10 cellular contexts compared by ENCODE assay signal in genomic region chr2:14632133-14632936, GRCh38. TPM values are rescaled to one million over a fixed set of nuclear protein-coding genes. Genes with fewer than 3 reads are reported as not detected.
DNase-seq lines count a peak whose midpoint lies in the region; ATAC-seq and TF ChIP-seq lines count a peak whose summit lies in the region.
"Had no signal": no experiment of that assay in that cellular context is flagged by ENCODE, and none has a peak within 500 bp of the region (broad histone marks: within the 10 kb centered on the region; RNA-seq: fewer than 3 reads in every experiment).

TSS of gene LRATD1 (plus strand) at chr2:14632717. CDS start at chr2:14633980, 1,263 bp downstream.

- H3K4me3 Mint-ChIP-seq in activated CD8-positive, alpha-beta memory T cell treated with anti-CD3 and anti-CD28 coated beads, Interleukin-2, amount 10 ng/mL, durations not matched to agents 7 days and 5 days: no peak within 1 kb of the TSS
- H3K4me3 Mint-ChIP-seq: stimulated activated naive CD8-positive, alpha-beta T cell treated with anti-CD3 and anti-CD28 coated beads, Interleukin-15, Interleukin-2, amounts not matched to agents 100 ng/mL and 50 ng/mL, for 24 hours had no signal

- no peaks in the 10 kb centered on the region for H4K20me1 ChIP-seq in smooth muscle cell (ENCODE audit: low read depth)

- no peaks in the 10 kb centered on the region for H3K9me3 Mint-ChIP-seq in activated CD8-positive, alpha-beta memory T cell treated with anti-CD3 and anti-CD28 coated beads, Interleukin-2, amount 10 ng/mL, durations not matched to agents 7 days and 5 days (ENCODE audit: low read depth)
- H3K9me3 Mint-ChIP-seq: stimulated activated naive CD8-positive, alpha-beta T cell treated with anti-CD3 and anti-CD28 coated beads, Interleukin-15, Interleukin-2, amounts not matched to agents 100 ng/mL and 50 ng/mL, for 24 hours had no signal

- peak within 1 kb of the TSS; percentile 81 for H2AFZ ChIP-seq in smooth muscle cell (ENCODE audit: low read depth)

- H3K4me2 ChIP-seq in smooth muscle cell: peak within 1 kb of the TSS; percentile 89

- CTCF ChIA-PET in activated CD8-positive, alpha-beta memory T cell treated with anti-CD3 and anti-CD28 coated beads, Interleukin-2, amount 10 ng/mL, durations not matched to agents 7 days and 5 days (lab: Charles Lee): no interaction called here

- H3K79me2 ChIP-seq in smooth muscle cell (ENCODE audit: low read depth): no peaks in the 10 kb centered on the region

- intact Hi-C loops in colonic mucosa (cut with DNase I): loop anchor here (5.0 kb wide), 1 partner anchor 75 kb away; no protein-coding TSS in a partner anchor

- 2% methylated on average over 76 of the region's 81 CpGs for WGBS in smooth muscle cell (ENCODE audit: low lambda C conversion rate)

- no peak for ATAC-seq in activated CD8-positive, alpha-beta memory T cell treated with anti-CD3 and anti-CD28 coated beads, Interleukin-2, amount 10 ng/mL, durations not matched to agents 7 days and 5 days
- ATAC-seq in GM18517 (IDR thresholded peaks at IDR 0.05; ENCODE audit: unreplicated experiment): no peak

- H3K4me3 ChIP-seq in colonic mucosa (peak within 1 kb of the TSS; percentile 70), kidney epithelial cell (ENCODE audit: low read depth, low read length) (peak within 1 kb of the TSS; percentile 47), smooth muscle cell (peak within 1 kb of the TSS; percentile 63)

- H3K27ac ChIP-seq in colonic mucosa: peak within 1 kb of the TSS; percentile 78
- H3K27ac ChIP-seq in smooth muscle cell (ENCODE audit: low read depth): no peak within 1 kb of the TSS

- no peaks in the 10 kb centered on the region for H3K9me3 ChIP-seq in colonic mucosa
- H3K9me3 ChIP-seq in smooth muscle cell (replicated peaks; ENCODE audit: low read depth): no peaks in the 10 kb centered on the region

- H3K4me1 ChIP-seq in colonic mucosa: no peaks in the 10 kb centered on the region
- no peaks in the 10 kb centered on the region for H3K4me1 ChIP-seq in smooth muscle cell (ENCODE audit: low read depth)

- no peaks in the 10 kb centered on the region for H3K4me1 Mint-ChIP-seq in activated CD8-positive, alpha-beta memory T cell treated with anti-CD3 and anti-CD28 coated beads, Interleukin-2, amount 10 ng/mL, durations not matched to agents 7 days and 5 days
- H3K4me1 Mint-ChIP-seq: CD4-positive, CD25-positive, alpha-beta regulatory T cell had no signal

- H3F3A ChIP-seq in smooth muscle cell (ENCODE audit: low read depth): no peaks in the 10 kb centered on the region

- H3K27ac Mint-ChIP-seq in activated CD8-positive, alpha-beta memory T cell treated with anti-CD3 and anti-CD28 coated beads, Interleukin-2, amount 10 ng/mL, durations not matched to agents 7 days and 5 days: peak within 1 kb of the TSS; percentile 24
- H3K27ac Mint-ChIP-seq: stimulated activated naive CD8-positive, alpha-beta T cell treated with anti-CD3 and anti-CD28 coated beads, Interleukin-15, Interleukin-2, amounts not matched to agents 100 ng/mL and 50 ng/mL, for 24 hours had no signal

- H3K27me3 Mint-ChIP-seq in activated CD8-positive, alpha-beta memory T cell treated with anti-CD3 and anti-CD28 coated beads, Interleukin-2, amount 10 ng/mL, durations not matched to agents 7 days and 5 days: peaks cover 63% of the 10 kb centered on the region

- no peaks in the 10 kb centered on the region for H3K36me3 ChIP-seq in colonic mucosa
- no peaks in the 10 kb centered on the region for H3K36me3 ChIP-seq in kidney epithelial cell (ENCODE audit: control insufficient read depth, insufficient read depth, low read length)
- no peaks in the 10 kb centered on the region for H3K36me3 ChIP-seq in smooth muscle cell (ENCODE audit: low read depth)

- H3K9ac ChIP-seq in colonic mucosa (ENCODE audit: low read depth in 2 of 2, low read length in 2 of 2) (peak within 1 kb of the TSS; percentile 83 to 99), smooth muscle cell (ENCODE audit: low read depth) (no peak within 1 kb of the TSS)

- no peak for DNase-seq in activated CD8-positive, alpha-beta memory T cell treated with anti-CD3 and anti-CD28 coated beads, Interleukin-2, amount 10 ng/mL, durations not matched to agents 7 days and 5 days
- DNase-seq in activated CD8-positive, alpha-beta memory T cell treated with anti-CD3 and anti-CD28 coated beads for 24 hours: no peak
- peak; percentile 90 for DNase-seq in NCI-H69 (lab: John Stamatoyannopoulos, UW)
- DNase-seq in colonic mucosa: peak; percentile 97
- peak; percentile 59 for DNase-seq in kidney epithelial cell (ENCODE audit: low read depth)
- no peak for DNase-seq in smooth muscle cell (lab: John Stamatoyannopoulos, UW; ENCODE audit: unreplicated experiment)
- DNase-seq in GOT3 (lab: John Stamatoyannopoulos, UW): no peak
- DNase-seq: CD4-positive, CD25-positive, alpha-beta regulatory T cell had no signal

- peaks cover 5% of the 10 kb centered on the region for H3K36me3 Mint-ChIP-seq in activated CD8-positive, alpha-beta memory T cell treated with anti-CD3 and anti-CD28 coated beads, Interleukin-2, amount 10 ng/mL, durations not matched to agents 7 days and 5 days
- H3K36me3 Mint-ChIP-seq: CD4-positive, CD25-positive, alpha-beta regulatory T cell had no signal

- H3K27me3 ChIP-seq in colonic mucosa (no peaks in the 10 kb centered on the region), kidney epithelial cell (ENCODE audit: control insufficient read depth, insufficient read depth, low read length) (no peaks in the 10 kb centered on the region), smooth muscle cell (ENCODE audit: low read depth) (peaks cover 76% of the 10 kb centered on the region)

- TF ChIP-seq CTCF in colonic mucosa (IDR thresholded peaks at IDR 0.05) (no peak), kidney epithelial cell (IDR thresholded peaks at IDR 0.05; ENCODE audit: insufficient read depth, low read length, poor library complexity, severe bottlenecking) (no peak), smooth muscle cell (IDR thresholded peaks at IDR 0.05; ENCODE audit: borderline replicate concordance, insufficient read depth, poor library complexity, severe bottlenecking) (no peak)

RNA-seq across cellular contexts. Expression of gene LRATD1, which starts in this region (rescaled TPM):
- not detected for total RNA-seq in activated CD8-positive, alpha-beta memory T cell treated with anti-CD3 and anti-CD28 coated beads, Interleukin-2, amount 10 ng/mL, durations not matched to agents 7 days and 5 days
- 100 to 1,000 TPM; 200 to 227 TPM for total RNA-seq in colonic mucosa
- 11.4 and 11.6 TPM in 2 replicates for total RNA-seq in kidney epithelial cell
- total RNA-seq in smooth muscle cell: 7.0 and 9.3 TPM in 2 replicates
- polyA plus RNA-seq in smooth muscle cell: 4.6 and 7.9 TPM in 2 replicates
- total RNA-seq: CD4-positive, CD25-positive, alpha-beta regulatory T cell had no signal
- polyA plus RNA-seq: CD4-positive, CD25-positive, alpha-beta regulatory T cell had no signal

Comparison
In these comparisons a context has a peak if more than half of its experiments do, and no peak if none do; other contexts are left out.
1. RNA of gene LRATD1 (total RNA-seq): 200 to 227 TPM in colonic mucosa; 11.4 to 11.6 TPM in kidney epithelial cell, 7.0 to 9.3 TPM in smooth muscle cell and not detected in activated CD8-positive, alpha-beta memory T cell treated with anti-CD3 and anti-CD28 coated beads, Interleukin-2, amount 10 ng/mL, durations not matched to agents 7 days and 5 days; every median in the first group is over 10 times any median in the second.
2. DNase-seq: peak in NCI-H69 (single experiment), colonic mucosa (single experiment) and kidney epithelial cell (single experiment); none in activated CD8-positive, alpha-beta memory T cell treated with anti-CD3 and anti-CD28 coated beads, Interleukin-2, amount 10 ng/mL, durations not matched to agents 7 days and 5 days (single experiment), activated CD8-positive, alpha-beta memory T cell treated with anti-CD3 and anti-CD28 coated beads for 24 hours (single experiment), smooth muscle cell (single experiment) and GOT3 (single experiment).
3. Peak in every context shown above with its lines, with median percentiles within 50 percentile points of each other: H3K4me3 ChIP-seq.